3 cellular contexts compared by ENCODE assay signal in genomic region chr4:15802497-15802896, GRCh38. TPM values are rescaled to one million over a fixed set of nuclear protein-coding genes. Genes with fewer than 3 reads are reported as not detected.
"Had no signal": no experiment of that assay in that cellular context is flagged by ENCODE, and none has a peak within 500 bp of the region (broad histone marks: within the 10 kb centered on the region; RNA-seq: fewer than 3 reads in every experiment).

No MANE protein-coding gene starts in this region.

RNA-seq across cellular contexts. Expression of gene CD38, which starts 24.4 kb away (rescaled TPM):
- total RNA-seq: epithelial cell of proximal tubule, fibroblast of lung, foreskin keratinocyte had no signal
- polyA plus RNA-seq: foreskin keratinocyte had no signal
